ENCODE assay signal across 8 cellular contexts in the genomic region with DNA sequence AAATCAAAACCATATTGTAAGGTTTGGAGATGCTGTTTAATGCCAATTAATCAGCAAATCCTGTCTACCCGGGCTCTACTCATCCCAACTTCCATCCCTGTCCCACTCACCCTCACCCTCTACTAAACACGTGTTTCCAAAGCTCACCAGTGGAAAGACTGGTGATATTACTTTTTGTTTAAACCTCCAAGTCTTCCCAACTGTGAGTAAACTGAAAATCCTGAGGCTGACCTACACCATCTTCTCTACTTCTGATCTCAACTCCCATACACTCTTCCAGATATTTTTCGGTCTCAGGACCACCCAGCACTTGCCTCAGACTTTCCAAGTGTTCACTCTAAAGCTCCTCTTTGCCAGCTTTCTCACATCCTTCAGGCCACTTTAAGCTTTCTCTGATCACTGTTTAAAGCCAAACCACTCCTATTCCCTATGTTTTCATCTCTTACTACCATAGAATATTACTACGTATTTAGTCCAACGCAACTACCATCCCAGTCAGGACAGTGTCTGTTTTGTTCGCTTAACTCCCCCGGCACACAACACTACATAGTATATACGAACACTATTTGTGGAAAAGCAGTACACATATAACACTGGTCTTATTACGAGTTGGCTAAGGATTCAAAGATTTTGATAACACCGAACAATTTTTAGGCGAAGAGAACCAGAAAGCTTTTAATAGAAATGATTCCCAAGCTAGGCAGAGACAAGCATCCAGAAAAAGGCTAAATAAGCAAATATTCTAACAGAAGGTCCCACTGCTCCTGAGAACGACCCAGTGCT. TPM values are rescaled to one million over a fixed set of nuclear protein-coding genes. Genes with fewer than 3 reads are reported as not detected.
DNase-seq lines count a peak whose midpoint lies in the region; ATAC-seq and TF ChIP-seq lines count a peak whose summit lies in the region.

No MANE protein-coding gene starts in this region.

- H3K36me3 Mint-ChIP-seq in activated T-helper 17 cell treated with anti-CD3 and anti-CD28 coated beads, Interleukin-2, amount 50 U/mL, for 72 hours (ENCODE audit: low read depth): peaks cover 72% of the 10 kb centered on the region

- H3K4me1 Mint-ChIP-seq in activated T-helper 17 cell treated with anti-CD3 and anti-CD28 coated beads, Interleukin-2, amount 50 U/mL, for 72 hours: peaks cover 20% of the 10 kb centered on the region

- H3K27me3 Mint-ChIP-seq in activated T-helper 17 cell treated with anti-CD3 and anti-CD28 coated beads, Interleukin-2, amount 50 U/mL, for 72 hours: no peaks in the 10 kb centered on the region

- H3K4me1 ChIP-seq in iPS-18a (ENCODE audit: control insufficient read depth, low read depth, low read length) (no peaks in the 10 kb centered on the region), stomach (peaks cover 18 to 56% (median 38%) of the 10 kb centered on the region in 4 donors)

- H3K9ac ChIP-seq in iPS-18a (ENCODE audit: low read length): peak overlapping the region; percentile 96

- H3K27me3 ChIP-seq in iPS-18a (ENCODE audit: control insufficient read depth, insufficient read depth, low read length) (no peaks in the 10 kb centered on the region), stomach (no peaks in the 10 kb centered on the region)

- peak overlapping the region; percentile 88 for H3K27ac ChIP-seq in iPS-18a (ENCODE audit: low read length)
- H3K27ac ChIP-seq in stomach: peak overlapping the region; percentile 82 to 96 (median 94)

- 0 to 1% (median 0%) methylated on average over 12 of the region's 12 CpGs for WGBS in stomach, 5 donors

- peak overlapping the region; percentile 93 for H3K27ac Mint-ChIP-seq in activated T-helper 17 cell treated with anti-CD3 and anti-CD28 coated beads, Interleukin-2, amount 50 U/mL, for 72 hours

- H3K4me3 ChIP-seq in iPS-18a (ENCODE audit: low read length): peak overlapping the region; percentile 91
- H3K4me3 ChIP-seq in stomach: peak overlapping the region; percentile 63 to 96 (median 75)

- DNase-seq in NCI-H82 (lab: John Stamatoyannopoulos, UW) (peak; percentile 45), NCI-H82 treated with DMSO at 0.1 percent for 48 hours (lab: John Stamatoyannopoulos, UW; ENCODE audit: unreplicated experiment) (no peak), stomach (no peak)
- DNase-seq in activated CD4-positive, CD25-positive, alpha-beta regulatory T cell (lab: John Stamatoyannopoulos, UW): no peak

- intact Hi-C loops in stomach (cut with DNase I; ENCODE audit: low total_unique reads): no loop called here

- no peaks in the 10 kb centered on the region for H3K9me3 ChIP-seq in iPS-18a (ENCODE audit: control insufficient read depth, low read depth, low read length)
- H3K9me3 ChIP-seq in stomach: no peaks in the 10 kb centered on the region

- H3K36me3 ChIP-seq in iPS-18a (ENCODE audit: control insufficient read depth, low read depth, low read length): peaks cover 47% of the 10 kb centered on the region
- H3K36me3 ChIP-seq in stomach: peaks cover 41 to 44% (median 43%) of the 10 kb centered on the region in 4 donors

- peak overlapping the region; percentile 88 for H3K4me3 Mint-ChIP-seq in activated T-helper 17 cell treated with anti-CD3 and anti-CD28 coated beads, Interleukin-2, amount 50 U/mL, for 72 hours

- TF ChIP-seq POLR2A in stomach (IDR thresholded peaks at IDR 0.05): no peak

- no peak for ATAC-seq in activated T-helper 17 cell treated with anti-CD3 and anti-CD28 coated beads, Interleukin-2, amount 50 U/mL, for 72 hours (replicated peaks)
- ATAC-seq in GM19395 (IDR thresholded peaks at IDR 0.05; ENCODE audit: unreplicated experiment): no peak
- ATAC-seq in HG03439 (IDR thresholded peaks at IDR 0.05; ENCODE audit: unreplicated experiment): no peak

- no peaks in the 10 kb centered on the region for H3K9me3 Mint-ChIP-seq in activated T-helper 17 cell treated with anti-CD3 and anti-CD28 coated beads, Interleukin-2, amount 50 U/mL, for 72 hours

- TF ChIP-seq CTCF in stomach (IDR thresholded peaks at IDR 0.05): no peak

- no peak for TF ChIP-seq EP300 in stomach (IDR thresholded peaks at IDR 0.05)

RNA-seq across cellular contexts. Expression of gene RPL4, which starts 0.7 kb away (rescaled TPM):
- total RNA-seq in activated T-helper 17 cell treated with anti-CD3 and anti-CD28 coated beads, Interleukin-2, amount 50 U/mL, for 72 hours: 1,000 to 10,000 TPM; 3,367 to 4,238 TPM
- total RNA-seq in stomach: 1,000 to 10,000 TPM in 4 of 5 donors, 100 to 1,000 TPM in 1; 994 to 3,031 (median 2,276) TPM
- 1,000 to 10,000 TPM; 2,383 to 4,395 (median 2,638) TPM for polyA plus RNA-seq in stomach

RNA-seq across cellular contexts. Expression of gene ZWILCH, which starts 1.2 kb away (rescaled TPM):
- 10 to 100 TPM; 19.2 to 34.0 TPM for total RNA-seq in activated T-helper 17 cell treated with anti-CD3 and anti-CD28 coated beads, Interleukin-2, amount 50 U/mL, for 72 hours
- 10 to 100 TPM in 2 of 5 donors, 1 to 10 TPM in 2, under 1 TPM in 1; 0.89 to 46.7 (median 9.9) TPM for total RNA-seq in stomach
- polyA plus RNA-seq in stomach: 1 to 10 TPM; 3.5 to 5.6 (median 4.2) TPM

RNA-seq across cellular contexts. Expression of gene SNAPC5, which starts 6.4 kb away (rescaled TPM):
- total RNA-seq in activated T-helper 17 cell treated with anti-CD3 and anti-CD28 coated beads, Interleukin-2, amount 50 U/mL, for 72 hours: 10 to 100 TPM; 13.2 to 22.7 TPM
- total RNA-seq in stomach: 10 to 100 TPM in 2 of 5 donors, 1 to 10 TPM in 3; 2.3 to 18.2 (median 9.8) TPM
- 10 to 100 TPM; 25.9 to 49.0 (median 31.6) TPM for polyA plus RNA-seq in stomach
